ENCODE assay signal across 15 cellular contexts in genomic region chr2:119958642-119959268, GRCh38. TPM values are rescaled to one million over a fixed set of nuclear protein-coding genes. Genes with fewer than 3 reads are reported as not detected.
DNase-seq lines count a peak whose midpoint lies in the region; ATAC-seq and TF ChIP-seq lines count a peak whose summit lies in the region.
"Had no signal": no experiment of that assay in that cellular context is flagged by ENCODE, and none has a peak within 500 bp of the region (broad histone marks: within the 10 kb centered on the region; RNA-seq: fewer than 3 reads in every experiment).

No MANE protein-coding gene starts in this region.

- H3K9me2 ChIP-seq in PC-3 (replicated peaks; ENCODE audit: low read length): no peaks in the 10 kb centered on the region

- peaks cover 17 to 77% (median 49%) of the 10 kb centered on the region in 3 donors for H3K36me3 Mint-ChIP-seq in naive thymus-derived CD8-positive, alpha-beta T cell

- H3K27me3 Mint-ChIP-seq in naive thymus-derived CD8-positive, alpha-beta T cell: no peaks in the 10 kb centered on the region

- H3K4me1 Mint-ChIP-seq in naive thymus-derived CD8-positive, alpha-beta T cell: peaks cover 2 to 27% (median 6%) of the 10 kb centered on the region in 4 donors

- no peak overlapping the region for H3K4me3 Mint-ChIP-seq in naive thymus-derived CD8-positive, alpha-beta T cell

- no peaks in the 10 kb centered on the region for H3K9me3 Mint-ChIP-seq in naive thymus-derived CD8-positive, alpha-beta T cell

- CTCF ChIA-PET in PC-3 (lab: Charles Lee): no interaction called here

- ATAC-seq in PC-3 (peak; percentile 27; the same call in 1 of the 2 replicates), left lobe of liver (no peak)
- no peak for ATAC-seq in naive thymus-derived CD8-positive, alpha-beta T cell

- H3K27me3 ChIP-seq in PC-3 (ENCODE audit: low read length): no peaks in the 10 kb centered on the region
- H3K27me3 ChIP-seq: breast epithelium, Peyer's patch, right atrium auricular region had no signal

- H3K9ac ChIP-seq in PC-3 (ENCODE audit: low read length): no peak overlapping the region

- no peak overlapping the region for H3K27ac ChIP-seq in PC-3 (ENCODE audit: low read length)
- H3K27ac ChIP-seq: breast epithelium, Peyer's patch, right atrium auricular region had no signal

- DNase-seq in EL: peak; percentile 52
- peak; percentile 5 for DNase-seq in PC-3
- DNase-seq in choroid plexus epithelial cell (ENCODE audit: low read depth): peak; percentile 68
- DNase-seq in naive thymus-derived CD8-positive, alpha-beta T cell: no peak
- no peak for DNase-seq in LoVo (ENCODE audit: low spot score)
- DNase-seq in left lobe of liver (ENCODE audit: low spot score): no peak
- no peak for DNase-seq in activated gamma-delta T cell treated with Interleukin-2 at 50 U/mL for 16 hours
- DNase-seq: C1 segment of cervical spinal cord; DMS53; NCI-H2081 treated with DMSO at 0.1 percent for 48 hours; NCI-H748 treated with DMSO at 0.1 percent for 48 hours; Peyer's patch; stimulated activated CD4-positive, alpha-beta T cell treated with anti-CD3 and anti-CD28 coated beads, Interleukin-1b, Interleukin-23, amount 100 ng/mL, for 48 hours had no signal

- no peaks in the 10 kb centered on the region for H3F3A ChIP-seq in PC-3 (ENCODE audit: low read length, unreplicated experiment)

- no peaks in the 10 kb centered on the region for H4K20me1 ChIP-seq in PC-3 (ENCODE audit: low read length)

- H2AFZ ChIP-seq in PC-3 (ENCODE audit: low read length): no peak overlapping the region

- peaks cover 30% of the 10 kb centered on the region for H3K36me3 ChIP-seq in PC-3 (ENCODE audit: low read depth, low read length)
- H3K36me3 ChIP-seq: breast epithelium had no signal

- no peak overlapping the region for H3K4me2 ChIP-seq in PC-3 (ENCODE audit: low read length)

- TF ChIP-seq CTCF in PC-3 (conservative IDR thresholded peaks at IDR 0.05; ENCODE audit: low read depth, low read length): no peak
- TF ChIP-seq CTCF in choroid plexus epithelial cell (conservative IDR thresholded peaks at IDR 0.05; ENCODE audit: low read depth, low read length): no peak

- no peaks in the 10 kb centered on the region for H3K79me2 ChIP-seq in PC-3 (ENCODE audit: low read length)

- no peak overlapping the region for H3K4me3 ChIP-seq in PC-3 (ENCODE audit: low read length)
- H3K4me3 ChIP-seq in choroid plexus epithelial cell (ENCODE audit: low read depth, low read length): no peak overlapping the region
- H3K4me3 ChIP-seq: breast epithelium, Peyer's patch, right atrium auricular region had no signal

- POLR2A ChIA-PET in PC-3 (lab: Charles Lee; ENCODE audit: unreplicated experiment): no interaction called here
- POLR2A ChIA-PET in naive thymus-derived CD8-positive, alpha-beta T cell (lab: Charles Lee): interaction anchor here (0.6 kb wide), 1 partner anchor 85 kb away, joined by 4 read pairs; no protein-coding TSS in a partner anchor

- H3K9me3 ChIP-seq in PC-3 (ENCODE audit: low read length): peaks cover 5% of the 10 kb centered on the region; the same call in 1 of the 2 replicates
- H3K9me3 ChIP-seq: breast epithelium, Peyer's patch, right atrium auricular region had no signal

- BruUV-seq in PC-3 (replicated peaks; lab: Mats Ljungman, UMichigan): no TSS peak

- intact Hi-C loops in PC-3 (cut with micrococcal nuclease): no loop called here

- H3K27ac Mint-ChIP-seq in naive thymus-derived CD8-positive, alpha-beta T cell: peak overlapping the region in 7 of 10 donors; percentile 14 to 74 (median 64)

- H3K4me1 ChIP-seq in PC-3 (ENCODE audit: insufficient read depth, low read length): 0 out of 2 replicates have a peak, but pooled peaks cover 4% of the 10 kb centered on the region
- H3K4me1 ChIP-seq: breast epithelium, Peyer's patch, right atrium auricular region had no signal

RNA-seq across cellular contexts. Expression of gene EPB41L5, which starts 54.1 kb away (rescaled TPM):
- total RNA-seq in PC-3 (2014; rRNA removed): 11.7 and 14.0 TPM in 2 replicates
- total RNA-seq in naive thymus-derived CD8-positive, alpha-beta T cell: 10 to 100 TPM in 1 of 2 experiments, 1 to 10 TPM in 1; 9.2 to 12.3 TPM
- polyA plus RNA-seq in naive thymus-derived CD8-positive, alpha-beta T cell: 1 to 10 TPM; 3.4 to 4.4 (median 3.6) TPM
- total RNA-seq in left lobe of liver: 50.5 TPM

Comparison
In these comparisons a context has a peak if more than half of its experiments do, and no peak if none do; other contexts are left out.
1. DNase-seq: peak in EL (single experiment), PC-3 (single experiment) and choroid plexus epithelial cell (single experiment); none in naive thymus-derived CD8-positive, alpha-beta T cell (0 of 10), LoVo (single experiment), left lobe of liver (single experiment) and activated gamma-delta T cell treated with Interleukin-2 at 50 U/mL for 16 hours (single experiment).